Comparison of ENCODE assay signal across 19 cellular contexts in the genomic region with DNA sequence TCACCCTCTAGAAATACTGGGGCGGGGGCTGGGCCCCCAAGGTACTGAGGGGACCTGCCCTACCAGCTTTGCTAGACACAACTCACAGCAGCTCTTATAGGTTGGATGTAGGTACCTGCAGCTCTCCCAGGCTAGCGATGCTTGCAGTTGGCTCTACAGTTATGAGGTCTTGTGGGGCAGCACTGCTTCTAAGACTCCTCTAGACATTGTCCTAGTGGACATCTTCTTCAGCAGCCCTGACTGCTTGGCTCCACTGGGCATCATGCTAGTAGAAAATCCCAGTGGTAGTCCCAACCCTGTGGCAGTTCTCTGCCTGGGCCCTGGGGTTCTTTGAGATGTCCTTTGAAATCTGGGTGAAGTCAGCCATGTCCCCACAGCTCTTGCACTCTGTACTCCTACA.
A peak's percentile ranks its signal among the peaks of the same experiment; 100 is the strongest.
DNase-seq lines count a peak whose midpoint lies in the region; ATAC-seq and TF ChIP-seq lines count a peak whose summit lies in the region.
"Had no signal": no experiment of that assay in that cellular context is flagged by ENCODE, and none has a peak within 500 bp of the region (broad histone marks: within the 10 kb centered on the region; RNA-seq: fewer than 3 reads in every experiment).

No MANE protein-coding gene starts in this region.

- CTCF ChIA-PET in naive thymus-derived CD4-positive, alpha-beta T cell (lab: Charles Lee), result no interaction called here
- CTCF ChIA-PET in activated CD4-positive, alpha-beta memory T cell treated with anti-CD3 and anti-CD28 coated beads, Interleukin-2, amount 10 ng/mL, durations not matched to agents 7 days and 5 days (lab: Charles Lee), result no interaction called here

- WGBS in esophagus muscularis mucosa, result 50% methylated on average over 1 of the region's 2 CpGs

- no peaks in the 10 kb centered on the region for H3K9me3 ChIP-seq in esophagus muscularis mucosa
- H3K9me3 ChIP-seq in naive thymus-derived CD4-positive, alpha-beta T cell (ENCODE audit: control insufficient read depth in 2 of 3, low read length in 3 of 3), result no peaks in the 10 kb centered on the region
- H3K9me3 ChIP-seq: BE2C, BLaER1 had no signal

- TF ChIP-seq CTCF in esophagus muscularis mucosa (IDR thresholded peaks at IDR 0.05), result no peak

- DNase-seq in esophagus muscularis mucosa (ENCODE audit: extremely low spot score), result peak; percentile 92
- no peak for DNase-seq in naive thymus-derived CD4-positive, alpha-beta T cell
- no peak for DNase-seq in stimulated activated effector memory CD8-positive, alpha-beta T cell treated with anti-CD3 and anti-CD28 coated beads, Interleukin-12 subunit alpha, Interleukin-12 subunit beta, amount 100 ng/mL, for 72 hours (ENCODE audit: low spot score in 2 of 2)
- DNase-seq in activated CD4-positive, alpha-beta memory T cell treated with anti-CD3 and anti-CD28 coated beads, Interleukin-2, amount 10 ng/mL, durations not matched to agents 7 days and 5 days, result no peak
- DNase-seq in NCI-H2029 treated with DMSO at 0.1 percent for 48 hours (lab: John Stamatoyannopoulos, UW), result no peak
- DNase-seq: 8988T; ACHN; BE2C; C1 segment of cervical spinal cord; CD4-positive, alpha-beta memory T cell; CD4-positive, CD25-positive, alpha-beta regulatory T cell; CD8-positive, alpha-beta memory T cell; COR-L47; DMS79 treated with DMSO at 0.1 percent for 48 hours; GF-D8 had no signal

- peaks cover 0 to 14% (median 3%) of the 10 kb centered on the region in 11 donors for H3K9me3 Mint-ChIP-seq in naive thymus-derived CD4-positive, alpha-beta T cell
- peaks cover 8% of the 10 kb centered on the region for H3K9me3 Mint-ChIP-seq in stimulated activated effector memory CD8-positive, alpha-beta T cell treated with anti-CD3 and anti-CD28 coated beads, Interleukin-12 subunit alpha, Interleukin-12 subunit beta, amount 100 ng/mL, for 72 hours
- peaks cover 6% of the 10 kb centered on the region for H3K9me3 Mint-ChIP-seq in activated CD4-positive, alpha-beta memory T cell treated with anti-CD3 and anti-CD28 coated beads, Interleukin-2, amount 10 ng/mL, durations not matched to agents 7 days and 5 days

- TF ChIP-seq EP300 in esophagus muscularis mucosa (IDR thresholded peaks at IDR 0.05), result no peak

- peak; percentile 4 for ATAC-seq in naive thymus-derived CD4-positive, alpha-beta T cell
- peak; percentile 31 for ATAC-seq in stimulated activated effector memory CD8-positive, alpha-beta T cell treated with anti-CD3 and anti-CD28 coated beads, Interleukin-12 subunit alpha, Interleukin-12 subunit beta, amount 100 ng/mL, for 72 hours
- ATAC-seq in HG03342 (IDR thresholded peaks at IDR 0.05; ENCODE audit: unreplicated experiment), result no peak
- no peak for ATAC-seq in GM18520 (IDR thresholded peaks at IDR 0.05; ENCODE audit: unreplicated experiment)

- H3K27ac Mint-ChIP-seq in naive thymus-derived CD4-positive, alpha-beta T cell, result no peak overlapping the region
- H3K27ac Mint-ChIP-seq in stimulated activated effector memory CD8-positive, alpha-beta T cell treated with anti-CD3 and anti-CD28 coated beads, Interleukin-12 subunit alpha, Interleukin-12 subunit beta, amount 100 ng/mL, for 72 hours, result no peak overlapping the region
- H3K27ac Mint-ChIP-seq in activated CD4-positive, alpha-beta memory T cell treated with anti-CD3 and anti-CD28 coated beads, Interleukin-2, amount 10 ng/mL, durations not matched to agents 7 days and 5 days, result no peak overlapping the region
- H3K27ac Mint-ChIP-seq: CD14-positive monocyte; CD4-positive, alpha-beta memory T cell; CD4-positive, CD25-positive, alpha-beta regulatory T cell; CD8-positive, alpha-beta memory T cell had no signal

- no peaks in the 10 kb centered on the region for H3K4me1 Mint-ChIP-seq in naive thymus-derived CD4-positive, alpha-beta T cell
- no peaks in the 10 kb centered on the region for H3K4me1 Mint-ChIP-seq in stimulated activated effector memory CD8-positive, alpha-beta T cell treated with anti-CD3 and anti-CD28 coated beads, Interleukin-12 subunit alpha, Interleukin-12 subunit beta, amount 100 ng/mL, for 72 hours
- H3K4me1 Mint-ChIP-seq in activated CD4-positive, alpha-beta memory T cell treated with anti-CD3 and anti-CD28 coated beads, Interleukin-2, amount 10 ng/mL, durations not matched to agents 7 days and 5 days, result no peaks in the 10 kb centered on the region
- H3K4me1 Mint-ChIP-seq: CD14-positive monocyte; CD4-positive, alpha-beta memory T cell; CD4-positive, CD25-positive, alpha-beta regulatory T cell; CD8-positive, alpha-beta memory T cell had no signal

- no peak overlapping the region for H3K4me3 ChIP-seq in esophagus muscularis mucosa
- H3K4me3 ChIP-seq in naive thymus-derived CD4-positive, alpha-beta T cell (ENCODE audit: low read length), result no peak overlapping the region
- H3K4me3 ChIP-seq: BLaER1 had no signal

- POLR2A ChIA-PET in naive thymus-derived CD4-positive, alpha-beta T cell (lab: Charles Lee), result no interaction called here
- POLR2A ChIA-PET in activated CD4-positive, alpha-beta memory T cell treated with anti-CD3 and anti-CD28 coated beads, Interleukin-2, amount 10 ng/mL, durations not matched to agents 7 days and 5 days (lab: Charles Lee), result no interaction called here

- H3K36me3 Mint-ChIP-seq in naive thymus-derived CD4-positive, alpha-beta T cell, result no peaks in the 10 kb centered on the region
- no peaks in the 10 kb centered on the region for H3K36me3 Mint-ChIP-seq in stimulated activated effector memory CD8-positive, alpha-beta T cell treated with anti-CD3 and anti-CD28 coated beads, Interleukin-12 subunit alpha, Interleukin-12 subunit beta, amount 100 ng/mL, for 72 hours
- H3K36me3 Mint-ChIP-seq in activated CD4-positive, alpha-beta memory T cell treated with anti-CD3 and anti-CD28 coated beads, Interleukin-2, amount 10 ng/mL, durations not matched to agents 7 days and 5 days (ENCODE audit: low read depth), result no peaks in the 10 kb centered on the region
- H3K36me3 Mint-ChIP-seq: CD14-positive monocyte; CD4-positive, alpha-beta memory T cell; CD4-positive, CD25-positive, alpha-beta regulatory T cell; CD8-positive, alpha-beta memory T cell had no signal

- H3K27me3 Mint-ChIP-seq in naive thymus-derived CD4-positive, alpha-beta T cell, result no peaks in the 10 kb centered on the region
- H3K27me3 Mint-ChIP-seq in activated CD4-positive, alpha-beta memory T cell treated with anti-CD3 and anti-CD28 coated beads, Interleukin-2, amount 10 ng/mL, durations not matched to agents 7 days and 5 days, result no peaks in the 10 kb centered on the region
- H3K27me3 Mint-ChIP-seq: CD4-positive, alpha-beta memory T cell had no signal

- no peaks in the 10 kb centered on the region for H3K36me3 ChIP-seq in esophagus muscularis mucosa
- H3K36me3 ChIP-seq in naive thymus-derived CD4-positive, alpha-beta T cell (ENCODE audit: control insufficient read depth in 2 of 3, insufficient read depth in 3 of 3, low read length in 3 of 3), result no peaks in the 10 kb centered on the region
- H3K36me3 ChIP-seq: BE2C, BLaER1 had no signal

- H3K27ac ChIP-seq in esophagus muscularis mucosa (replicated peaks in 1 of 4), result no peak overlapping the region
- H3K27ac ChIP-seq in naive thymus-derived CD4-positive, alpha-beta T cell (ENCODE audit: low read depth, low read length), result no peak overlapping the region
- H3K27ac ChIP-seq: BLaER1 had no signal

- H3K27me3 ChIP-seq in esophagus muscularis mucosa, result no peaks in the 10 kb centered on the region
- no peaks in the 10 kb centered on the region for H3K27me3 ChIP-seq in naive thymus-derived CD4-positive, alpha-beta T cell (ENCODE audit: control insufficient read depth in 2 of 2, insufficient read depth in 2 of 2, low read length in 2 of 2)
- H3K27me3 ChIP-seq: BE2C, BLaER1 had no signal

- intact Hi-C loops in esophagus muscularis mucosa (cut with DNase I), result no loop called here
- intact Hi-C loops in naive thymus-derived CD4-positive, alpha-beta T cell (cut with micrococcal nuclease), result no loop called here

- TF ChIP-seq POLR2A in esophagus muscularis mucosa (IDR thresholded peaks at IDR 0.05; ENCODE audit: low read depth), result no peak

- no peak overlapping the region for H3K4me3 Mint-ChIP-seq in naive thymus-derived CD4-positive, alpha-beta T cell
- H3K4me3 Mint-ChIP-seq in stimulated activated effector memory CD8-positive, alpha-beta T cell treated with anti-CD3 and anti-CD28 coated beads, Interleukin-12 subunit alpha, Interleukin-12 subunit beta, amount 100 ng/mL, for 72 hours, result no peak overlapping the region
- no peak overlapping the region for H3K4me3 Mint-ChIP-seq in activated CD4-positive, alpha-beta memory T cell treated with anti-CD3 and anti-CD28 coated beads, Interleukin-2, amount 10 ng/mL, durations not matched to agents 7 days and 5 days
- H3K4me3 Mint-ChIP-seq: CD14-positive monocyte; CD4-positive, alpha-beta memory T cell; CD4-positive, CD25-positive, alpha-beta regulatory T cell; CD8-positive, alpha-beta memory T cell had no signal

- H3K4me1 ChIP-seq in esophagus muscularis mucosa, result no peaks in the 10 kb centered on the region
- H3K4me1 ChIP-seq in naive thymus-derived CD4-positive, alpha-beta T cell (ENCODE audit: control insufficient read depth in 2 of 2, insufficient read depth in 2 of 2, low read length in 2 of 2), result no peaks in the 10 kb centered on the region
- H3K4me1 ChIP-seq: BE2C, BLaER1 had no signal

Comparison
In these comparisons a context has a peak if more than half of its experiments do, and no peak if none do; other contexts are left out.
1. ATAC-seq: peak in naive thymus-derived CD4-positive, alpha-beta T cell (single experiment) and stimulated activated effector memory CD8-positive, alpha-beta T cell treated with anti-CD3 and anti-CD28 coated beads, Interleukin-12 subunit alpha, Interleukin-12 subunit beta, amount 100 ng/mL, for 72 hours (single experiment); none in HG03342 (single experiment) and GM18520 (single experiment).